In the genomic region with DNA sequence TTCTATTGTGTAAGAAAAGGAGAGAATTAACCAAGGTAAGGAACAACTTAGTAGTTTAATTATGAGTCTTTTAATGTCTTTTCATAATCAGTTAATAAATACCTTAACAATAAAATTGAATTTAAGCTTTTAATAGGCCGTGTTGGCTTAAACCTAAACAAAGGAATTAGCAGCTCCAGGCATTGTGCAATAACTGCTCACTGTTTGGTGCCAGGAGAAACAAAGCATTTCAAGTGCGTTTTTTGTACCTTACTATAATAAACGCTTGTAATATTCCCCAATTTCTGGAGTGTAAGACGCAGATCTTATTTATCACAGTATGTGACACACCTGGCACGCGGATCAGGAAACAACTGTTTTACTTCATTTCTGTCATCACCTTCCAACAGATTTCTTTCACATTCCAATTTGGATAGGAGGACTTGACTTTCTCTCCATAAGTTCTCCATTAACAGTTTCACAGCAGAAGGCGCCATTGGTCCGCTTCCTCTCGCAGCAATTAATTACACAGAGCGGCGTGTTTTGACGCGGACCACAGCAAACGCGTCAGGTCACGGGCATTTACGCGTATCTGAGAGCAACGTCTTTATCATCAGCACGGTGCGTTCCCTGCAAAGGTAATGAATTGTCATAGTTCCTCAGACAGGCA, we compare ENCODE assay signal across 11 cellular contexts.
DNase-seq lines count a peak whose midpoint lies in the region; FAIRE-seq and TF ChIP-seq lines count a peak whose summit lies in the region.
"Had no signal": no experiment of that assay in that cellular context is flagged by ENCODE, and none has a peak within 500 bp of the region (broad histone marks: within the 10 kb centered on the region; RNA-seq: fewer than 3 reads in every experiment).

No MANE protein-coding gene starts in this region.

- DNase-seq in AG04449 (ENCODE audit: low read depth, low spot score) (no peak), NCI-H1417 (lab: John Stamatoyannopoulos, UW) (peak in 2 of 3 experiments; percentile 76 to 93), epithelial cell of esophagus (ENCODE audit: low read depth) (peak; percentile 39), ovary (peak in 3 of 5 donors; percentile 23 to 40 (median 28)), GM19238 (ENCODE audit: insufficient read length, low spot score) (no peak), C1 segment of cervical spinal cord (lab: John Stamatoyannopoulos, UW) (no peak), RCC 7860 (ENCODE audit: low spot score) (no peak), NCI-H1048 (lab: John Stamatoyannopoulos, UW) (no peak)
- DNase-seq: activated CD8-positive, alpha-beta memory T cell treated with anti-CD3 and anti-CD28 coated beads, Interleukin-2, amount 10 ng/mL, durations not matched to agents 7 days and 5 days; dermis blood vessel endothelial cell had no signal

- TF ChIP-seq CTCF in AG04449 (IDR thresholded peaks at IDR 0.05; ENCODE audit: insufficient read depth, low read length, missing control alignments) (no peak), epithelial cell of esophagus (IDR thresholded peaks at IDR 0.05; ENCODE audit: insufficient read depth, low read depth, low read length, missing control alignments) (no peak), ovary (IDR thresholded peaks at IDR 0.05) (no peak)

- POLR2A ChIA-PET in AG04449 (lab: Yijun Ruan, JAX), result no interaction called here

- TF ChIP-seq EP300 in ovary (IDR thresholded peaks at IDR 0.05), result no peak

- no peaks in the 10 kb centered on the region for H3K9me3 ChIP-seq in ovary
- H3K9me3 ChIP-seq: BLaER1 had no signal

- TF ChIP-seq POLR2A in ovary (IDR thresholded peaks at IDR 0.05), result no peak

- H3K4me1 ChIP-seq in ovary (ENCODE audit: insufficient read depth), result peaks cover 4% of the 10 kb centered on the region
- H3K4me1 ChIP-seq: BLaER1 had no signal

- intact Hi-C loops in ovary (cut with DNase I), result no loop called here

- no peaks in the 10 kb centered on the region for H3K36me3 ChIP-seq in ovary
- H3K36me3 ChIP-seq: BLaER1 had no signal

- WGBS in ovary, 3 donors, result 9 to 15% (median 14%) methylated on average over 21 of the region's 21 CpGs

- no peaks in the 10 kb centered on the region for H3K27me3 ChIP-seq in ovary
- H3K27me3 ChIP-seq: BLaER1 had no signal

- H3K4me3 ChIP-seq in AG04449 (ENCODE audit: low read depth, low read length) (peak overlapping the region; percentile 48), epithelial cell of esophagus (ENCODE audit: low read length) (peak overlapping the region; percentile 27), ovary (no peak overlapping the region)
- H3K4me3 ChIP-seq: BLaER1 had no signal

- CTCF ChIA-PET in AG04449 (lab: Yijun Ruan, JAX), result interaction anchor here (0.8 to 1.5 kb wide), 2 partner anchors 10 to 13 kb away, joined by 5 read pairs; no protein-coding TSS in a partner anchor

- FAIRE-seq in RCC 7860 (lab: Jason Lieb, UNC), result no peak

- H3K27ac ChIP-seq in ovary, result no peak overlapping the region
- H3K27ac ChIP-seq: BLaER1 had no signal

Comparison
In these comparisons a context has a peak if more than half of its experiments do, and no peak if none do; other contexts are left out.
1. DNase-seq: peak in NCI-H1417 (2 of 3), epithelial cell of esophagus (single experiment) and ovary (3 of 5); none in AG04449 (single experiment), GM19238 (single experiment), C1 segment of cervical spinal cord (0 of 14), RCC 7860 (single experiment) and NCI-H1048 (single experiment).